Comparison of ENCODE assay signal across 10 cellular contexts in the genomic region with DNA sequence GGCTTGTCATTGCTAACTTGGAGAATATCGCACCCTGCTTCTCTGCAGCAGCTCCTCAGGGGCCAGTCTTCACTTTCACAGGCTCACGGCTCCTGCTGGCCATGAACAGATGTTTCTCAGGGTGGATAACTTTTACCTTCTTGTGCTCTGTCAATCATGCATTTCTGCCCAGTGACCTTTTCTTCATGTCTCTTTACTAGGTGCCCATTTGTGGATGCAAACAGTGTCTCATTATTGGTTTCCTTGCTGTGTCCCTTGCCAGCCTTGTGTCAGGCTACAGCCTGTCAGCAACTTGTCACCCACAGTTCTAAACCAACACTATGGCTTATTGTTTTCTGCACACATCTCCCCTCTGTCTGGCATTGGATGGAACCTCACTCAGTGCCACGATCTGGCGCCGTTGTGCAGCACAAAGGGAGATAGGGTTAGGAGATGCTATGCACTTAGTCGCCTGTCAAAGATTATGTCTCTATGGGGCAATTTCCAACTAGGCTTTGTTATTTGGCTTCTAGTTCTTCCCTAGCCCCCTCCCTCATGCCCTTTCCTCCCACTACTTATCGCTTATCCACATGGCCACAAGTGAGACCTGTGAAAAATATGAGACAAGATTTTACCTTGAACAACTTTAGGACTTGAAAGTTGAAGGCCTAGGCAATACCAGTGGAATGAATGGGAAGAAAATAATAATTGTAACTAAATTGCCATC. TPM values are rescaled to one million over a fixed set of nuclear protein-coding genes. Genes with fewer than 3 reads are reported as not detected.
DNase-seq lines count a peak whose midpoint lies in the region; ATAC-seq and TF ChIP-seq lines count a peak whose summit lies in the region.
"Had no signal": no experiment of that assay in that cellular context is flagged by ENCODE, and none has a peak within 500 bp of the region (broad histone marks: within the 10 kb centered on the region; RNA-seq: fewer than 3 reads in every experiment).

No MANE protein-coding gene starts in this region.

- H3K27me3 ChIP-seq in body of pancreas = no peaks in the 10 kb centered on the region
- H3K27me3 ChIP-seq in SK-N-SH (ENCODE audit: insufficient read depth) = no peaks in the 10 kb centered on the region

- TF ChIP-seq POLR2A in body of pancreas (IDR thresholded peaks at IDR 0.05) = no peak

- POLR2A ChIA-PET in SK-N-SH (lab: Yijun Ruan, JAX) = no interaction called here

- H3K27ac Mint-ChIP-seq in activated naive CD8-positive, alpha-beta T cell treated with anti-CD3 and anti-CD28 coated beads, Interleukin-2, amount 50 U/mL, for 24 hours = no peak overlapping the region

- H2AFZ ChIP-seq in SK-N-SH (ENCODE audit: low read depth) = no peak overlapping the region

- ATAC-seq in GM19043 (IDR thresholded peaks at IDR 0.05; ENCODE audit: low read depth, unreplicated experiment) (peak; percentile 42), HG02642 (IDR thresholded peaks at IDR 0.05; ENCODE audit: poor library complexity, unreplicated experiment) (peak; percentile 72), HG03520 (IDR thresholded peaks at IDR 0.05; ENCODE audit: unreplicated experiment) (peak; percentile 63), body of pancreas (no peak), left lobe of liver (no peak)
- no peak for ATAC-seq in activated naive CD8-positive, alpha-beta T cell treated with anti-CD3 and anti-CD28 coated beads, Interleukin-2, amount 50 U/mL, for 24 hours
- ATAC-seq: activated T-cell treated with anti-CD3 and anti-CD28 coated beads, Interleukin-2, amount 50 U/mL, for 4 hours had no signal

- no peaks in the 10 kb centered on the region for H3K36me3 Mint-ChIP-seq in activated naive CD8-positive, alpha-beta T cell treated with anti-CD3 and anti-CD28 coated beads, Interleukin-2, amount 50 U/mL, for 24 hours (ENCODE audit: low read depth)

- peaks cover 1% of the 10 kb centered on the region for H3K4me1 Mint-ChIP-seq in activated naive CD8-positive, alpha-beta T cell treated with anti-CD3 and anti-CD28 coated beads, Interleukin-2, amount 50 U/mL, for 24 hours

- H3K4me2 ChIP-seq in SK-N-SH = no peak overlapping the region

- no peaks in the 10 kb centered on the region for H4K20me1 ChIP-seq in SK-N-SH (ENCODE audit: insufficient read depth)

- H3K9me2 ChIP-seq in SK-N-SH = no peaks in the 10 kb centered on the region

- TF ChIP-seq RAD21 in SK-N-SH (IDR thresholded peaks at IDR 0.05; ENCODE audit: low read length) = no peak

- peak; percentile 90 for DNase-seq in putamen (ENCODE audit: low spot score)
- no peak for DNase-seq in body of pancreas
- DNase-seq in left lobe of liver (ENCODE audit: low spot score) = no peak
- no peak for DNase-seq in activated naive CD8-positive, alpha-beta T cell treated with anti-CD3 and anti-CD28 coated beads, Interleukin-2, amount 50 U/mL, for 24 hours
- no peak for DNase-seq in SK-N-SH
- DNase-seq: activated T-cell treated with anti-CD3 and anti-CD28 coated beads, Interleukin-2, amount 50 U/mL, for 4 hours; cortex of kidney had no signal

- whole genome bisulfite sequencing in body of pancreas, 2 donors = 79 to 80% methylated on average over 7 of the region's 7 CpGs
- WGBS in SK-N-SH (ENCODE audit: low lambda C conversion rate) = 42% methylated on average over 7 of the region's 7 CpGs

- H3K9me3 Mint-ChIP-seq in activated naive CD8-positive, alpha-beta T cell treated with anti-CD3 and anti-CD28 coated beads, Interleukin-2, amount 50 U/mL, for 24 hours = no peaks in the 10 kb centered on the region
- H3K9me3 Mint-ChIP-seq: activated T-cell treated with anti-CD3 and anti-CD28 coated beads, Interleukin-2, amount 50 U/mL, for 4 hours had no signal

- H3K27me3 Mint-ChIP-seq in activated naive CD8-positive, alpha-beta T cell treated with anti-CD3 and anti-CD28 coated beads, Interleukin-2, amount 50 U/mL, for 24 hours = peaks cover 17% of the 10 kb centered on the region

- no peaks in the 10 kb centered on the region for H3K79me2 ChIP-seq in SK-N-SH (ENCODE audit: insufficient read depth)

- no peak overlapping the region for H3K4me3 Mint-ChIP-seq in activated naive CD8-positive, alpha-beta T cell treated with anti-CD3 and anti-CD28 coated beads, Interleukin-2, amount 50 U/mL, for 24 hours
- H3K4me3 Mint-ChIP-seq: activated T-cell treated with anti-CD3 and anti-CD28 coated beads, Interleukin-2, amount 50 U/mL, for 4 hours had no signal

- no peaks in the 10 kb centered on the region for H3F3A ChIP-seq in SK-N-SH (replicated peaks; ENCODE audit: insufficient read depth)

- H3K9ac ChIP-seq in SK-N-SH = no peak overlapping the region

- H3K36me3 ChIP-seq in body of pancreas (replicated peaks in 1 of 2; ENCODE audit: insufficient read depth in 1 of 2, low read depth in 2 of 2) = no peaks in the 10 kb centered on the region
- H3K36me3 ChIP-seq in SK-N-SH (replicated peaks in 1 of 2; ENCODE audit: control insufficient read depth in 1 of 2, insufficient read depth in 2 of 2, low read length in 1 of 2) = no peaks in the 10 kb centered on the region

- H3K4me1 ChIP-seq in body of pancreas (no peaks in the 10 kb centered on the region), SK-N-SH (ENCODE audit: control insufficient read depth in 1 of 2, insufficient read depth in 2 of 2, low read depth in 1 of 2, low read length in 1 of 2) (no peaks in the 10 kb centered on the region; a peak in 1 of 4 replicates)

- no peaks in the 10 kb centered on the region for H3K9me3 ChIP-seq in body of pancreas
- H3K9me3 ChIP-seq in SK-N-SH = no peaks in the 10 kb centered on the region

- TF ChIP-seq CTCF in body of pancreas (IDR thresholded peaks at IDR 0.05) = no peak
- no peak for TF ChIP-seq CTCF in SK-N-SH (IDR thresholded peaks at IDR 0.05)

- no peak for TF ChIP-seq EP300 in SK-N-SH (IDR thresholded peaks at IDR 0.05; ENCODE audit: borderline replicate concordance in 1 of 2, low read depth in 1 of 2, low read length in 1 of 2)

- CTCF ChIA-PET in SK-N-SH (lab: Yijun Ruan, JAX) = no interaction called here

- no peak overlapping the region for H3K27ac ChIP-seq in body of pancreas
- H3K27ac ChIP-seq in SK-N-SH (ENCODE audit: low read depth in 2 of 2, low read length in 1 of 2) = no peak overlapping the region

- intact Hi-C loops in body of pancreas (cut with DNase I) = no loop called here

- H3K4me3 ChIP-seq in body of pancreas (no peak overlapping the region), SK-N-SH (ENCODE audit: low read depth in 2 of 2, low read length in 1 of 2) (no peak overlapping the region)

TF ChIP-seq in SK-N-SH, 30 proteins besides CTCF, POLR2A, EP300 and RAD21 (continues in another document):
- TF ChIP-seq RCOR1 (IDR thresholded peaks at IDR 0.05; ENCODE audit: low read length) = no peak
- no peak for TF ChIP-seq SIN3A (IDR thresholded peaks at IDR 0.05; ENCODE audit: borderline replicate concordance, low read depth, low read length)
- no peak for TF ChIP-seq MXI1 (IDR thresholded peaks at IDR 0.05; ENCODE audit: low read depth, low read length)
- no peak for TF ChIP-seq POLR2AphosphoS5 (IDR thresholded peaks at IDR 0.05; ENCODE audit: low read depth, low read length)
- TF ChIP-seq MEF2A (IDR thresholded peaks at IDR 0.05; ENCODE audit: borderline replicate concordance, low read depth) = no peak
- TF ChIP-seq RFX5 (IDR thresholded peaks at IDR 0.05; ENCODE audit: low read length) = no peak
- no peak for TF ChIP-seq SMC3 (IDR thresholded peaks at IDR 0.05; ENCODE audit: low read depth, low read length)
- TF ChIP-seq, protein P1, sequence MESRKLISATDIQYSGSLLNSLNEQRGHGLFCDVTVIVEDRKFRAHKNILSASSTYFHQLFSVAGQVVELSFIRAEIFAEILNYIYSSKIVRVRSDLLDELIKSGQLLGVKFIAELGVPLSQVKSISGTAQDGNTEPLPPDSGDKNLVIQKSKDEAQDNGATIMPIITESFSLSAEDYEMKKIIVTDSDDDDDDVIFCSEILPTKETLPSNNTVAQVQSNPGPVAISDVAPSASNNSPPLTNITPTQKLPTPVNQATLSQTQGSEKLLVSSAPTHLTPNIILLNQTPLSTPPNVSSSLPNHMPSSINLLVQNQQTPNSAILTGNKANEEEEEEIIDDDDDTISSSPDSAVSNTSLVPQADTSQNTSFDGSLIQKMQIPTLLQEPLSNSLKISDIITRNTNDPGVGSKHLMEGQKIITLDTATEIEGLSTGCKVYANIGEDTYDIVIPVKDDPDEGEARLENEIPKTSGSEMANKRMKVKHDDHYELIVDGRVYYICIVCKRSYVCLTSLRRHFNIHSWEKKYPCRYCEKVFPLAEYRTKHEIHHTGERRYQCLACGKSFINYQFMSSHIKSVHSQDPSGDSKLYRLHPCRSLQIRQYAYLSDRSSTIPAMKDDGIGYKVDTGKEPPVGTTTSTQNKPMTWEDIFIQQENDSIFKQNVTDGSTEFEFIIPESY (IDR thresholded peaks at IDR 0.05; ENCODE audit: borderline replicate concordance, low read depth) = no peak
- no peak for TF ChIP-seq EZH2phosphoT487 (IDR thresholded peaks at IDR 0.05; ENCODE audit: borderline replicate concordance, low read depth)
- TF ChIP-seq FOXM1 (IDR thresholded peaks at IDR 0.05; ENCODE audit: low read depth) = no peak
- TF ChIP-seq, protein P2, sequence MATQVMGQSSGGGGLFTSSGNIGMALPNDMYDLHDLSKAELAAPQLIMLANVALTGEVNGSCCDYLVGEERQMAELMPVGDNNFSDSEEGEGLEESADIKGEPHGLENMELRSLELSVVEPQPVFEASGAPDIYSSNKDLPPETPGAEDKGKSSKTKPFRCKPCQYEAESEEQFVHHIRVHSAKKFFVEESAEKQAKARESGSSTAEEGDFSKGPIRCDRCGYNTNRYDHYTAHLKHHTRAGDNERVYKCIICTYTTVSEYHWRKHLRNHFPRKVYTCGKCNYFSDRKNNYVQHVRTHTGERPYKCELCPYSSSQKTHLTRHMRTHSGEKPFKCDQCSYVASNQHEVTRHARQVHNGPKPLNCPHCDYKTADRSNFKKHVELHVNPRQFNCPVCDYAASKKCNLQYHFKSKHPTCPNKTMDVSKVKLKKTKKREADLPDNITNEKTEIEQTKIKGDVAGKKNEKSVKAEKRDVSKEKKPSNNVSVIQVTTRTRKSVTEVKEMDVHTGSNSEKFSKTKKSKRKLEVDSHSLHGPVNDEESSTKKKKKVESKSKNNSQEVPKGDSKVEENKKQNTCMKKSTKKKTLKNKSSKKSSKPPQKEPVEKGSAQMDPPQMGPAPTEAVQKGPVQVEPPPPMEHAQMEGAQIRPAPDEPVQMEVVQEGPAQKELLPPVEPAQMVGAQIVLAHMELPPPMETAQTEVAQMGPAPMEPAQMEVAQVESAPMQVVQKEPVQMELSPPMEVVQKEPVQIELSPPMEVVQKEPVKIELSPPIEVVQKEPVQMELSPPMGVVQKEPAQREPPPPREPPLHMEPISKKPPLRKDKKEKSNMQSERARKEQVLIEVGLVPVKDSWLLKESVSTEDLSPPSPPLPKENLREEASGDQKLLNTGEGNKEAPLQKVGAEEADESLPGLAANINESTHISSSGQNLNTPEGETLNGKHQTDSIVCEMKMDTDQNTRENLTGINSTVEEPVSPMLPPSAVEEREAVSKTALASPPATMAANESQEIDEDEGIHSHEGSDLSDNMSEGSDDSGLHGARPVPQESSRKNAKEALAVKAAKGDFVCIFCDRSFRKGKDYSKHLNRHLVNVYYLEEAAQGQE (IDR thresholded peaks at IDR 0.05; ENCODE audit: low read depth, low read length) = no peak

RNA-seq across cellular contexts. Expression of a gene that starts 45.7 kb away (rescaled TPM):
- total RNA-seq in body of pancreas = not detected
- not detected for total RNA-seq in left lobe of liver
- polyA plus RNA-seq in SK-N-SH (2012; rRNA removed) = not detected in 2 replicates
- 0.01 and 0.16 TPM in 2 replicates for polyA plus RNA-seq in SK-N-SH (2012; cell fraction: cytosol; rRNA removed)
- not detected in 2 replicates for polyA plus RNA-seq in SK-N-SH (2012; cell fraction: nucleus; rRNA removed)

Comparison
In these comparisons a context has a peak if more than half of its experiments do, and no peak if none do; other contexts are left out.
1. ATAC-seq: peak in GM19043 (single experiment), HG02642 (single experiment) and HG03520 (single experiment); none in body of pancreas (single experiment), left lobe of liver (single experiment) and activated naive CD8-positive, alpha-beta T cell treated with anti-CD3 and anti-CD28 coated beads, Interleukin-2, amount 50 U/mL, for 24 hours (single experiment).